ENCODE assay signal across 24 cellular contexts in genomic region chr18:36780748-36781147, GRCh38. TPM values are rescaled to one million over a fixed set of nuclear protein-coding genes. Genes with fewer than 3 reads are reported as not detected.
DNase-seq lines count a peak whose midpoint lies in the region; ATAC-seq and TF ChIP-seq lines count a peak whose summit lies in the region.
"Had no signal": no experiment of that assay in that cellular context is flagged by ENCODE, and none has a peak within 500 bp of the region (broad histone marks: within the 10 kb centered on the region; RNA-seq: fewer than 3 reads in every experiment).

No MANE protein-coding gene starts in this region.

- H3K27me3 ChIP-seq in IMR-90 (ENCODE audit: control insufficient read depth, insufficient read depth, low read length), result no peaks in the 10 kb centered on the region
- H3K27me3 ChIP-seq: MG63 had no signal

- H3K27ac ChIP-seq in IMR-90 (ENCODE audit: insufficient read depth, low read length), result no peak overlapping the region
- H3K27ac ChIP-seq: HL-60, SK-N-MC had no signal

- H3K4me1 ChIP-seq in IMR-90 (ENCODE audit: control insufficient read depth, insufficient read depth, low read length), result peaks cover 7% of the 10 kb centered on the region; the same call in 1 of the 2 replicates
- H3K4me1 ChIP-seq: Caco-2 had no signal

- H2BK5ac ChIP-seq in IMR-90 (ENCODE audit: low read depth, low read length, poor library complexity, severe bottlenecking), result peak overlapping the region; percentile 20

- no peak overlapping the region for H4K8ac ChIP-seq in IMR-90 (ENCODE audit: low read depth in 2 of 2, low read length in 2 of 2)

- peak; percentile 73 for ATAC-seq in IMR-90 (ENCODE audit: low read depth)
- ATAC-seq in SK-N-SH treated with all-trans-retinoic acid at 6 μM for 48 hours, result no peak
- ATAC-seq in GM19035 (IDR thresholded peaks at IDR 0.05; ENCODE audit: unreplicated experiment), result no peak

- peak overlapping the region; percentile 16; the same call in 1 of the 2 replicates for H3K4ac ChIP-seq in IMR-90 (ENCODE audit: low read depth, low read length)

- 0 out of 2 replicates have a peak overlapping the region, but pooled peaks have one; percentile 45 for H3K23ac ChIP-seq in IMR-90 (ENCODE audit: low read depth, low read length)

- peaks cover 3% of the 10 kb centered on the region; the same call in 1 of the 2 replicates for H4K20me1 ChIP-seq in IMR-90 (ENCODE audit: insufficient read depth, low read length)

- no peak overlapping the region for H3K56ac ChIP-seq in IMR-90 (ENCODE audit: extremely low read depth, insufficient read depth, low read length)

- intact Hi-C loops in IMR-90 (cut with micrococcal nuclease), result no loop called here

- CTCF ChIA-PET in IMR-90 (lab: Yijun Ruan, JAX), result no interaction called here

- TF ChIP-seq CTCF in AG10803 (conservative IDR thresholded peaks at IDR 0.05; ENCODE audit: low read length), result no peak
- no peak for TF ChIP-seq CTCF in IMR-90 (conservative IDR thresholded peaks at IDR 0.05; ENCODE audit: low read depth, low read length)
- no peak for TF ChIP-seq CTCF in fibroblast of villous mesenchyme (IDR thresholded peaks at IDR 0.05; ENCODE audit: insufficient read depth, low read depth, low read length)

- no peak overlapping the region for H4K91ac ChIP-seq in IMR-90 (ENCODE audit: insufficient read depth, low read depth, low read length)

- H3K18ac ChIP-seq in IMR-90 (ENCODE audit: low read depth, low read length), result no peak overlapping the region

- H2AFZ ChIP-seq in IMR-90 (replicated peaks; ENCODE audit: low read length, poor library complexity), result no peak overlapping the region

- H3K14ac ChIP-seq in IMR-90 (replicated peaks; ENCODE audit: low read depth, low read length), result peak overlapping the region; percentile 79; the same call in 1 of the 2 replicates

- TF ChIP-seq POLR2A in IMR-90 (IDR thresholded peaks at IDR 0.05; ENCODE audit: low read depth, low read length), result no peak

- peak overlapping the region; percentile 60 for H2AK9ac ChIP-seq in IMR-90 (replicated peaks; ENCODE audit: low read depth, low read length, poor library complexity)

- in situ Hi-C loops in IMR-90 (cut with MboI; ENCODE audit: low sequenced_read_pairs), result no loop called here

- peaks cover 10% of the 10 kb centered on the region for H3K9me1 ChIP-seq in IMR-90 (ENCODE audit: insufficient read depth, low read length)

- H3K9ac ChIP-seq in IMR-90 (ENCODE audit: low read depth, low read length), result no peak overlapping the region

- H3K36me3 ChIP-seq in IMR-90 (ENCODE audit: control insufficient read depth, insufficient read depth, low read length), result no peaks in the 10 kb centered on the region; the same call in 1 of the 2 replicates
- H3K36me3 ChIP-seq: MG63 had no signal

- H4K5ac ChIP-seq in IMR-90 (ENCODE audit: low read depth, low read length), result no peak overlapping the region

- 0 out of 2 replicates have a peak overlapping the region, but pooled peaks have one; percentile 37 for H2AK5ac ChIP-seq in IMR-90 (ENCODE audit: low read depth, low read length)

- peak overlapping the region; percentile 40; the same call in 1 of the 2 replicates for H2BK20ac ChIP-seq in IMR-90 (ENCODE audit: low read depth, low read length)

- no CpG with 5 or more reads among the region's 2 CpGs for WGBS in IMR-90 (ENCODE audit: extremely low coverage in 2 of 2, insufficient read length in 1 of 2), 2 experiments

- no peaks in the 10 kb centered on the region for H3K79me1 ChIP-seq in IMR-90 (ENCODE audit: low read depth in 1 of 2, low read length in 2 of 2)

- H3K4me3 ChIP-seq in AG10803 (ENCODE audit: low read length) (no peak overlapping the region), IMR-90 (ENCODE audit: insufficient read depth, low read depth, low read length) (no peak overlapping the region), fibroblast of villous mesenchyme (ENCODE audit: low read depth, low read length) (no peak overlapping the region)
- H3K4me3 ChIP-seq: MG63, SK-N-MC had no signal

- H2BK15ac ChIP-seq in IMR-90 (ENCODE audit: low read depth, low read length), result no peak overlapping the region

- dilution Hi-C loops in IMR-90 (cut with HindIII; ENCODE audit: low sequenced_read_pairs, unreplicated experiment), result no loop called here

- H2BK120ac ChIP-seq in IMR-90 (ENCODE audit: low read depth, low read length), result no peak overlapping the region; the same call in 1 of the 2 replicates

- DNase-seq in AG10803 (ENCODE audit: low read depth), result peak; percentile 38
- peak; percentile 73 for DNase-seq in IMR-90
- peak; percentile 70 for DNase-seq in astrocyte of the hippocampus (ENCODE audit: low read depth, low spot score)
- DNase-seq in fibroblast of villous mesenchyme (ENCODE audit: low read depth), result peak; percentile 39
- DNase-seq in epidermal melanocyte (ENCODE audit: insufficient read length, low spot score), result no peak
- DNase-seq in HK-2 (ENCODE audit: unreplicated experiment), result no peak
- DNase-seq: 8988T; Caco-2; CD4-positive, alpha-beta T cell; GOT3; Karpas-422; MG63; NCI-H1092; NCI-H1436 treated with DMSO at 0.1 percent for 48 hours; NCI-H2081; NCI-H2171 treated with DMSO at 0.1 percent for 48 hours; NCI-H446; NCI-H69; NK-92 treated with Interleukin-12 subunit alpha and Interleukin-12 subunit beta, amount 100 ng/mL, for 24 hours; Right ventricle myocardium superior had no signal

- no peak overlapping the region for H3K4me2 ChIP-seq in IMR-90 (ENCODE audit: low read depth, low read length)

- H3K9me3 ChIP-seq in IMR-90 (ENCODE audit: control insufficient read depth, insufficient read depth, low read length), result no peaks in the 10 kb centered on the region
- H3K9me3 ChIP-seq: Caco-2, MG63 had no signal

- BruUV-seq in IMR-90 (replicated peaks; lab: Mats Ljungman, UMichigan), result no TSS peak

- TF ChIP-seq RAD21 in IMR-90 (IDR thresholded peaks at IDR 0.05; ENCODE audit: low read length), result no peak

- POLR2A ChIA-PET in IMR-90 (lab: Charles Lee; ENCODE audit: unreplicated experiment), result no interaction called here

TF ChIP-seq in IMR-90, 13 proteins besides CTCF, POLR2A, EP300 and RAD21:
- TF ChIP-seq BHLHE40 (IDR thresholded peaks at IDR 0.05; ENCODE audit: low read depth, low read length) (peak; percentile 86), USF2 (IDR thresholded peaks at IDR 0.05; ENCODE audit: low read depth, low read length) (no peak), FOS (IDR thresholded peaks at IDR 0.05; ENCODE audit: low read depth, low read length) (no peak)

TF ChIP-seq in SK-N-SH treated with all-trans-retinoic acid at 6 μM for 48 hours, 23 proteins besides CTCF, POLR2A, EP300 and RAD21:
- TF ChIP-seq RARB (CRISPR knock-in tag; IDR thresholded peaks at IDR 0.05) (no peak), ESRRG (CRISPR knock-in tag; IDR thresholded peaks at IDR 0.05) (no peak)

RNA-seq across cellular contexts. Expression of gene TPGS2, which starts 48.1 kb away (rescaled TPM):
- total RNA-seq in IMR-90 (2012; rRNA removed), result 151 and 201 TPM in 2 replicates
- polyA plus RNA-seq in IMR-90 (2012; rRNA removed), result 272 and 294 TPM in 2 replicates
- 136 and 173 TPM in 2 replicates for polyA plus RNA-seq in IMR-90 (2012; cell fraction: cytosol; rRNA removed)
- 41.7 and 85.9 TPM in 2 replicates for polyA plus RNA-seq in IMR-90 (2012; cell fraction: nucleus; rRNA removed; ENCODE audit: low replicate concordance)
- total RNA-seq in fibroblast of villous mesenchyme, result 91.5 and 98.0 TPM in 2 replicates

RNA-seq across cellular contexts. Expression of gene KIAA1328, which starts 48.2 kb away (rescaled TPM):
- total RNA-seq in IMR-90 (2012; rRNA removed) (7.0 and 7.2 TPM in 2 replicates), fibroblast of villous mesenchyme (6.0 and 7.7 TPM in 2 replicates)
- polyA plus RNA-seq in IMR-90 (2012; rRNA removed), result 2.3 and 2.4 TPM in 2 replicates
- 0.57 and 1.0 TPM in 2 replicates for polyA plus RNA-seq in IMR-90 (2012; cell fraction: cytosol; rRNA removed)
- 1.5 and 8.7 TPM in 2 replicates for polyA plus RNA-seq in IMR-90 (2012; cell fraction: nucleus; rRNA removed; ENCODE audit: low replicate concordance)

Comparison
In these comparisons a context has a peak if more than half of its experiments do, and no peak if none do; other contexts are left out.
1. DNase-seq: peak in AG10803 (single experiment), IMR-90 (single experiment), astrocyte of the hippocampus (single experiment) and fibroblast of villous mesenchyme (single experiment); none in epidermal melanocyte (single experiment) and HK-2 (single experiment).